ENCODE assay signal across 1 cellular context in the genomic region with DNA sequence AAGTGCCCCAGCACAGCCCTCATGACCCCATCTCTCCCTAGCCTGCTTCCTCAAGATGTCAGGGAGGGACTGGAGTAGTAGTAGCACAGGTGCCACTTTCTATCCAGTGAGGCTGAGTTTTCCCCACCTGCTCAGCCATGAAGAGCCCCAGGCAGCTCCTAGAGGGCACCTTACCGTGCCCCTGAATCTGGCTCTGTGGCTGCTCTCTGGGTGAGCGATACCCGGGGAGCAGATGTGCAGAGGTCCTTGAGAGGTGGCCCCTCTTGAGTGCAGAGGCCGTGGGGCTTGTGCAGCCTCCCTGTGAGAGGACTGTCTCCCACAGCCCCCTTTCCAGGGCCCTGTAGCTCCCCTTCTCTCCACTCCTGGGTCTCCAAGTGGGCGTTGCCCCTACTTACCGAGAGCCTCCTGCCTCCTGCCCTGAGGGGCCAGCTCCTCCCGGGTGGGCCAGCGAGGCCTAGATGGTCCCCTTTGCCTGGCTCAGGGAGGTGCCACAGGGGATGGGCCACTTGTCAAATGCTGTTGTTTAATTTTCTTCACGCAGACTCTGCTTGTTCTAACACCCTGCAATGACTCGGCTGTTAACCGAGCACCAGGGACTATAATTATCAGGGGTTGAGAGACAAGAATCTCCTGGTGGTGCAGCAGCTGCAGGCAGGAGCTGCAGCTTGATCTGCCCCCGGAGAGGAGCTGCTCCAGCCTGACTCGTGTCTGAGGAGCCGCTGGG.
TF ChIP-seq lines count a peak whose summit lies in the region.

No MANE protein-coding gene starts in this region.

TF ChIP-seq in HepG2, 621 proteins besides CTCF, POLR2A, EP300 and RAD21:
- TF ChIP-seq TAF15 (IDR thresholded peaks at IDR 0.05; ENCODE audit: low read depth, low read length, poor library complexity, severe bottlenecking) (no peak), ATM (IDR thresholded peaks at IDR 0.05; ENCODE audit: borderline replicate concordance) (no peak), CENPT (CRISPR knock-in tag; IDR thresholded peaks at IDR 0.05; ENCODE audit: low read depth) (no peak), ZNF451 (CRISPR knock-in tag; IDR thresholded peaks at IDR 0.05) (no peak), ZNF850 (CRISPR knock-in tag; conservative IDR thresholded peaks at IDR 0.05) (no peak), TAF1 (CRISPR knock-in tag; IDR thresholded peaks at IDR 0.05) (no peak), KDM5B (CRISPR knock-in tag; IDR thresholded peaks at IDR 0.05; ENCODE audit: borderline replicate concordance) (no peak), MIXL1 (CRISPR knock-in tag; IDR thresholded peaks at IDR 0.05) (no peak), SRY (CRISPR knock-in tag; IDR thresholded peaks at IDR 0.05) (no peak), WIZ (CRISPR knock-in tag; IDR thresholded peaks at IDR 0.05) (no peak), SP4 (CRISPR knock-in tag; IDR thresholded peaks at IDR 0.05) (no peak), ZNF607 (CRISPR knock-in tag; IDR thresholded peaks at IDR 0.05; ENCODE audit: borderline replicate concordance) (no peak), ZNF317 (CRISPR knock-in tag; IDR thresholded peaks at IDR 0.05) (no peak), ZNF556 (CRISPR knock-in tag; IDR thresholded peaks at IDR 0.05; ENCODE audit: borderline replicate concordance) (no peak), PHB2 (IDR thresholded peaks at IDR 0.05; ENCODE audit: partially characterized antibody) (no peak)
- TF ChIP-seq, protein P1, sequence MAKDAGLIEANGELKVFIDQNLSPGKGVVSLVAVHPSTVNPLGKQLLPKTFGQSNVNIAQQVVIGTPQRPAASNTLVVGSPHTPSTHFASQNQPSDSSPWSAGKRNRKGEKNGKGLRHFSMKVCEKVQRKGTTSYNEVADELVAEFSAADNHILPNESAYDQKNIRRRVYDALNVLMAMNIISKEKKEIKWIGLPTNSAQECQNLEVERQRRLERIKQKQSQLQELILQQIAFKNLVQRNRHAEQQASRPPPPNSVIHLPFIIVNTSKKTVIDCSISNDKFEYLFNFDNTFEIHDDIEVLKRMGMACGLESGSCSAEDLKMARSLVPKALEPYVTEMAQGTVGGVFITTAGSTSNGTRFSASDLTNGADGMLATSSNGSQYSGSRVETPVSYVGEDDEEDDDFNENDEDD (CRISPR knock-in tag; IDR thresholded peaks at IDR 0.05; ENCODE audit: borderline replicate concordance), result no peak
